Comparison of ENCODE assay signal across 8 cellular contexts in the genomic region with DNA sequence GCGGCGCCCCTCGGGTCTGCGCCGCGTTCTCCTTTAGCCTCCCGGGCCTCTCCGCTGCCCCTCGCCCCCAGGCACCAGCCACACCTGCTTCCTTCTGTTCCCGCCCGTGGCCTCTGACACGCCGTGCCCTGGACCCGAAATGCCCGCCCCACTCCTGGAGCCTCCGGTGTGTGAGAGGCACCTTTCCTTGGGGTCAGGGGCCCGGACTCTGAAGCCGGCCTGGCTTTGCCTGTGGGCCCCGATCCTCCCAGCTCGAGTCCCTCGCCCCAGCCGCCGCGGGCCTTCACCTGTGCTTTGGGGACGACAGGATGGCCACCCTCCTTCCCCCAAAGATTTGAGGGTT.
A peak's percentile ranks its signal among the peaks of the same experiment; 100 is the strongest.
DNase-seq lines count a peak whose midpoint lies in the region; ATAC-seq and TF ChIP-seq lines count a peak whose summit lies in the region.

No MANE protein-coding gene starts in this region.

- H3K9ac ChIP-seq in iPS-15b (ENCODE audit: low read depth, low read length), result peak overlapping the region; percentile 79

- no peaks in the 10 kb centered on the region for H3K36me3 Mint-ChIP-seq in activated naive CD4-positive, alpha-beta T cell treated with anti-CD3 and anti-CD28 coated beads, Interleukin-2, amount 50 U/mL, for 24 hours

- no peaks in the 10 kb centered on the region for H3K9me3 Mint-ChIP-seq in activated naive CD4-positive, alpha-beta T cell treated with anti-CD3 and anti-CD28 coated beads, Interleukin-2, amount 50 U/mL, for 24 hours

- H3K27me3 ChIP-seq in iPS-15b (ENCODE audit: control insufficient read depth, insufficient read depth, low read length), result peaks cover 8% of the 10 kb centered on the region

- peak overlapping the region; percentile 83 for H3K4me3 Mint-ChIP-seq in activated naive CD4-positive, alpha-beta T cell treated with anti-CD3 and anti-CD28 coated beads, Interleukin-2, amount 50 U/mL, for 24 hours

- no peaks in the 10 kb centered on the region for H3K4me1 ChIP-seq in iPS-15b (ENCODE audit: control insufficient read depth, insufficient read depth, low read length)

- H3K4me3 ChIP-seq in GM12875 (ENCODE audit: low read depth, low read length) (peak overlapping the region; percentile 91), iPS-15b (ENCODE audit: low read depth, low read length) (peak overlapping the region; percentile 77)

- H3K36me3 ChIP-seq in iPS-15b (ENCODE audit: control insufficient read depth, insufficient read depth, low read length), result no peaks in the 10 kb centered on the region

- peaks cover 29% of the 10 kb centered on the region for H3K4me1 Mint-ChIP-seq in activated naive CD4-positive, alpha-beta T cell treated with anti-CD3 and anti-CD28 coated beads, Interleukin-2, amount 50 U/mL, for 24 hours

- DNase-seq in stimulated activated naive CD8-positive, alpha-beta T cell treated with anti-CD3 and anti-CD28 coated beads, Interleukin-15, Interleukin-2, amounts not matched to agents 100 U/mL and 50 U/mL, for 24 hours, result peak; percentile 27
- no peak for DNase-seq in GM10266 (ENCODE audit: extremely low spot score)
- DNase-seq in ACHN, result no peak
- DNase-seq in NCI-H2107 (lab: John Stamatoyannopoulos, UW), result no peak

- TF ChIP-seq CTCF in GM12875 (IDR thresholded peaks at IDR 0.05; ENCODE audit: borderline replicate concordance, insufficient read depth, low read depth, low read length) (no peak), GM10266 (IDR thresholded peaks at IDR 0.05; ENCODE audit: control insufficient read depth, insufficient read depth, low read depth, missing control alignments) (no peak)

- ATAC-seq in HG03097 (IDR thresholded peaks at IDR 0.05; ENCODE audit: low FRiP score, unreplicated experiment), result peak; percentile 22
- no peak for ATAC-seq in stimulated activated naive CD8-positive, alpha-beta T cell treated with anti-CD3 and anti-CD28 coated beads, Interleukin-15, Interleukin-2, amounts not matched to agents 100 U/mL and 50 U/mL, for 24 hours

- in situ Hi-C loops in ACHN (cut with HindIII; ENCODE audit: low pct_ligation_motif_present, low pct_unique_long_range_greater_than_20kb, low sequenced_read_pairs), result no loop called here

- peak overlapping the region; percentile 74 for H3K27ac Mint-ChIP-seq in activated naive CD4-positive, alpha-beta T cell treated with anti-CD3 and anti-CD28 coated beads, Interleukin-2, amount 50 U/mL, for 24 hours

- no peaks in the 10 kb centered on the region for H3K9me3 ChIP-seq in iPS-15b (ENCODE audit: control insufficient read depth, insufficient read depth, low read length)

- H3K27me3 Mint-ChIP-seq in activated naive CD4-positive, alpha-beta T cell treated with anti-CD3 and anti-CD28 coated beads, Interleukin-2, amount 50 U/mL, for 24 hours, result no peaks in the 10 kb centered on the region
